In genomic region chr2:53945538-53945937, GRCh38 we compare ENCODE assay signal across 14 cellular contexts. TPM values are rescaled to one million over a fixed set of nuclear protein-coding genes. Genes with fewer than 3 reads are reported as not detected.
DNase-seq lines count a peak whose midpoint lies in the region; ATAC-seq and TF ChIP-seq lines count a peak whose summit lies in the region.
"Had no signal": no experiment of that assay in that cellular context is flagged by ENCODE, and none has a peak within 500 bp of the region (broad histone marks: within the 10 kb centered on the region; RNA-seq: fewer than 3 reads in every experiment).

No MANE protein-coding gene starts in this region.

- TF ChIP-seq CTCF in DOHH2 (IDR thresholded peaks at IDR 0.05; ENCODE audit: low read depth, low read length, poor library complexity, severe bottlenecking) (no peak), KMS-11 (conservative IDR thresholded peaks at IDR 0.05; ENCODE audit: low read depth, low read length) (no peak), osteoblast (IDR thresholded peaks at IDR 0.05; ENCODE audit: extremely low read depth, low read depth, low read length) (no peak), upper lobe of right lung (IDR thresholded peaks at IDR 0.05) (no peak)

- H3K4me1 ChIP-seq in DOHH2 (ENCODE audit: control insufficient read depth, low read length): peaks cover 36% of the 10 kb centered on the region
- peaks cover 40% of the 10 kb centered on the region for H3K4me1 ChIP-seq in KMS-11 (ENCODE audit: low read depth, poor library complexity, severe bottlenecking)
- peaks cover 8% of the 10 kb centered on the region for H3K4me1 ChIP-seq in osteoblast (ENCODE audit: insufficient read depth, low read length)
- H3K4me1 ChIP-seq in upper lobe of right lung: peaks cover 6% of the 10 kb centered on the region

- no peak overlapping the region for H3K9ac ChIP-seq in KMS-11

- H3K36me3 ChIP-seq in DOHH2 (ENCODE audit: control insufficient read depth, low read length): peaks cover 74% of the 10 kb centered on the region
- no peaks in the 10 kb centered on the region for H3K36me3 ChIP-seq in KMS-11 (ENCODE audit: insufficient read depth)
- H3K36me3 ChIP-seq in osteoblast (ENCODE audit: insufficient read depth, low read length): peaks cover 43% of the 10 kb centered on the region
- peaks cover 37% of the 10 kb centered on the region for H3K36me3 ChIP-seq in upper lobe of right lung

- intact Hi-C loops in upper lobe of right lung (cut with DNase I): no loop called here

- no peaks in the 10 kb centered on the region for H3K27me3 ChIP-seq in DOHH2 (ENCODE audit: control insufficient read depth, low read length)
- H3K27me3 ChIP-seq in KMS-11 (ENCODE audit: insufficient read depth, low read depth): no peaks in the 10 kb centered on the region
- no peaks in the 10 kb centered on the region for H3K27me3 ChIP-seq in osteoblast (ENCODE audit: insufficient read depth, low read length)
- no peaks in the 10 kb centered on the region for H3K27me3 ChIP-seq in upper lobe of right lung

- ATAC-seq in GM21390 (IDR thresholded peaks at IDR 0.05; ENCODE audit: unreplicated experiment): no peak
- no peak for ATAC-seq in upper lobe of right lung
- no peak for ATAC-seq in GM21576 (IDR thresholded peaks at IDR 0.05; ENCODE audit: unreplicated experiment)
- ATAC-seq: stimulated activated naive CD8-positive, alpha-beta T cell treated with anti-CD3 and anti-CD28 coated beads, Interleukin-15, amount 100 ng/mL, for 72 hours had no signal

- H3K27ac ChIP-seq in DOHH2 (ENCODE audit: low read depth, low read length) (no peak overlapping the region), KMS-11 (peak overlapping the region; percentile 3; the same call in 1 of the 2 replicates), caudate nucleus (ENCODE audit: low read depth, low read length) (peak overlapping the region; percentile 4), osteoblast (ENCODE audit: low read depth, low read length) (peak overlapping the region; percentile 52), upper lobe of right lung (no peak overlapping the region)

- no peaks in the 10 kb centered on the region for H4K20me1 ChIP-seq in DOHH2 (ENCODE audit: control insufficient read depth, insufficient read depth, low read depth, low read length)
- H4K20me1 ChIP-seq in KMS-11 (ENCODE audit: insufficient read depth): no peaks in the 10 kb centered on the region
- H4K20me1 ChIP-seq in osteoblast (ENCODE audit: insufficient read depth, low read length): peaks cover 17% of the 10 kb centered on the region

- peaks cover 3% of the 10 kb centered on the region for H3F3A ChIP-seq in DOHH2 (ENCODE audit: control insufficient read depth, insufficient read depth)

- peak overlapping the region; percentile 33; the same call in 1 of the 2 replicates for H3K4me2 ChIP-seq in DOHH2 (ENCODE audit: low read length)
- peak overlapping the region; percentile 71 for H3K4me2 ChIP-seq in KMS-11
- H3K4me2 ChIP-seq in osteoblast (ENCODE audit: insufficient read depth, low read length): no peak overlapping the region

- H2AFZ ChIP-seq in KMS-11 (ENCODE audit: low read depth) (no peak overlapping the region), osteoblast (ENCODE audit: low read length) (no peak overlapping the region)

- H3K9me3 ChIP-seq in DOHH2 (ENCODE audit: control insufficient read depth, insufficient read depth, low read length) (no peaks in the 10 kb centered on the region), osteoblast (ENCODE audit: low read depth, low read length) (no peaks in the 10 kb centered on the region), upper lobe of right lung (no peaks in the 10 kb centered on the region)

- H3K4me3 ChIP-seq in DOHH2 (ENCODE audit: low read length): no peak overlapping the region
- no peak overlapping the region for H3K4me3 ChIP-seq in KMS-11 (IDR thresholded peaks at IDR 0.05; ENCODE audit: insufficient read depth, low read depth, low read length)
- H3K4me3 ChIP-seq in osteoblast (ENCODE audit: insufficient read depth, low read length): no peak overlapping the region
- no peak overlapping the region for H3K4me3 ChIP-seq in upper lobe of right lung

- DNase-seq in caudate nucleus (lab: John Stamatoyannopoulos, UW) (peak in 1 of 61 donors; percentile 8), osteoblast (ENCODE audit: insufficient read length, low spot score, missing footprints) (no peak), upper lobe of right lung (no peak)
- DNase-seq in activated CD4-positive, alpha-beta T cell treated with anti-CD3 and anti-CD28 coated beads, Interleukin-2, amount 50 U/mL, for 48 hours: no peak
- DNase-seq: amniotic stem cell; H7; NCI-H1417 treated with DMSO at 0.1 percent for 48 hours; NCI-H510A treated with DMSO at 0.1 percent for 48 hours; SHP77 treated with DMSO at 0.1 percent for 48 hours; stimulated activated naive CD8-positive, alpha-beta T cell treated with anti-CD3 and anti-CD28 coated beads, Interleukin-15, amount 100 ng/mL, for 72 hours had no signal

- no peaks in the 10 kb centered on the region for H3K9me2 ChIP-seq in DOHH2 (replicated peaks; ENCODE audit: control insufficient read depth, low read length)

- peaks cover 47% of the 10 kb centered on the region for H3K79me2 ChIP-seq in DOHH2 (ENCODE audit: control insufficient read depth, low read length)
- H3K79me2 ChIP-seq in KMS-11 (ENCODE audit: insufficient read depth, low read depth): peaks cover 21% of the 10 kb centered on the region; the same call in 1 of the 2 replicates
- H3K79me2 ChIP-seq in osteoblast (ENCODE audit: insufficient read depth, low read length): peaks cover 74% of the 10 kb centered on the region

RNA-seq across cellular contexts. Expression of gene PSME4, which starts 25.3 kb away (rescaled TPM):
- total RNA-seq in osteoblast: 58.0 and 61.9 TPM in 2 replicates
- 44.5 TPM for total RNA-seq in upper lobe of right lung

Comparison
In these comparisons a context has a peak if more than half of its experiments do, and no peak if none do; other contexts are left out.
1. H3K27ac ChIP-seq: peak in KMS-11 (single experiment), caudate nucleus (single experiment) and osteoblast (single experiment); none in DOHH2 (single experiment) and upper lobe of right lung (single experiment).